10 cellular contexts compared by ENCODE assay signal in genomic region chr2:12554235-12555011, GRCh38.
DNase-seq lines count a peak whose midpoint lies in the region; ATAC-seq, FAIRE-seq and TF ChIP-seq lines count a peak whose summit lies in the region.
"Had no signal": no experiment of that assay in that cellular context is flagged by ENCODE, and none has a peak within 500 bp of the region (broad histone marks: within the 10 kb centered on the region; RNA-seq: fewer than 3 reads in every experiment).

No MANE protein-coding gene starts in this region.

- peak; percentile 10 for ATAC-seq in GM21390 (IDR thresholded peaks at IDR 0.05; ENCODE audit: unreplicated experiment)
- ATAC-seq in gastroesophageal sphincter: no peak

- H3K27me3 ChIP-seq in BE2C: no peaks in the 10 kb centered on the region
- H3K27me3 ChIP-seq in keratinocyte (ENCODE audit: control insufficient read depth, extremely low read depth, insufficient read depth, low read length): no peaks in the 10 kb centered on the region
- no peaks in the 10 kb centered on the region for H3K27me3 ChIP-seq in testis
- H3K27me3 ChIP-seq in gastroesophageal sphincter: no peaks in the 10 kb centered on the region

- TF ChIP-seq POLR2A in testis (IDR thresholded peaks at IDR 0.05) (no peak), gastroesophageal sphincter (IDR thresholded peaks at IDR 0.05) (no peak)

- DNase-seq in BE2C: peak; percentile 34
- DNase-seq in SHP77 treated with DMSO at 0.1 percent for 48 hours (lab: John Stamatoyannopoulos, UW): peak; percentile 45
- DNase-seq in keratinocyte (ENCODE audit: low read depth, low spot score): no peak
- no peak for DNase-seq in testis
- no peak for DNase-seq in NCI-H345 treated with DMSO at 0.1 percent for 48 hours (lab: John Stamatoyannopoulos, UW; ENCODE audit: unreplicated experiment)
- no peak for DNase-seq in RKO (ENCODE audit: low spot score)
- DNase-seq: effector CD4-positive, alpha-beta T cell had no signal

- H3K4me2 ChIP-seq in keratinocyte (ENCODE audit: control insufficient read depth, extremely low read depth, insufficient read depth, low read depth, low read length): peak overlapping the region; percentile 47

- H3K79me2 ChIP-seq in keratinocyte (ENCODE audit: control insufficient read depth, insufficient read depth, low read length): no peaks in the 10 kb centered on the region

- WGBS in testis, 2 donors: 84 to 85% methylated on average over 11 of the region's 11 CpGs
- 71 to 78% methylated on average over 9 to 11 of the region's 11 CpGs for WGBS in gastroesophageal sphincter (ENCODE audit: low coverage in 1 of 2), 2 donors

- no peak for TF ChIP-seq CTCF in BE2C (IDR thresholded peaks at IDR 0.05; ENCODE audit: low read depth, low read length)
- no peak for TF ChIP-seq CTCF in keratinocyte (optimal IDR thresholded peaks at IDR 0.05 in 1 of 3, IDR thresholded peaks at IDR 0.05 in 1 of 3, conservative IDR thresholded peaks at IDR 0.05 in 1 of 3; ENCODE audit: extremely low read depth in 1 of 3, insufficient read depth in 2 of 3, low read length in 3 of 3)
- TF ChIP-seq CTCF in testis (IDR thresholded peaks at IDR 0.05): no peak
- no peak for TF ChIP-seq CTCF in gastroesophageal sphincter (IDR thresholded peaks at IDR 0.05)

- H3K9me3 ChIP-seq in BE2C (no peaks in the 10 kb centered on the region), keratinocyte (ENCODE audit: control insufficient read depth, low read depth, low read length) (no peaks in the 10 kb centered on the region), testis (no peaks in the 10 kb centered on the region), gastroesophageal sphincter (no peaks in the 10 kb centered on the region)

- H3K4me3 ChIP-seq in BE2C (ENCODE audit: low read depth, low read length): no peak overlapping the region
- no peak overlapping the region for H3K4me3 ChIP-seq in keratinocyte (ENCODE audit: control insufficient read depth in 2 of 3, extremely low read depth in 1 of 3, insufficient read depth in 2 of 3, low read depth in 1 of 3, low read length in 3 of 3)
- no peak overlapping the region for H3K4me3 ChIP-seq in testis
- H3K4me3 ChIP-seq in gastroesophageal sphincter: no peak overlapping the region

- FAIRE-seq in keratinocyte (lab: Jason Lieb, UNC): no peak
- FAIRE-seq: D721Med had no signal

- dilution Hi-C loops in keratinocyte (cut with MboI; ENCODE audit: extremely low pct_ligation_motif_present, low sequenced_read_pairs): no loop called here

- H3K9ac ChIP-seq in keratinocyte (ENCODE audit: control insufficient read depth, extremely low read depth, insufficient read depth, low read length): no peak overlapping the region

- no peaks in the 10 kb centered on the region; the same call in 1 of the 2 replicates for H3K36me3 ChIP-seq in BE2C
- H3K36me3 ChIP-seq in keratinocyte (ENCODE audit: control insufficient read depth in 2 of 2, extremely low read depth in 1 of 2, insufficient read depth in 2 of 2, low read length in 2 of 2): no peaks in the 10 kb centered on the region
- H3K36me3 ChIP-seq in testis (ENCODE audit: low read depth, missing control alignments): no peaks in the 10 kb centered on the region
- H3K36me3 ChIP-seq in gastroesophageal sphincter: no peaks in the 10 kb centered on the region

- H3K9me1 ChIP-seq in keratinocyte (ENCODE audit: control insufficient read depth, extremely low read depth, insufficient read depth, low read length): no peaks in the 10 kb centered on the region

- intact Hi-C loops in testis (cut with DNase I; ENCODE audit: low total_unique reads): no loop called here

- TF ChIP-seq EP300 in gastroesophageal sphincter (IDR thresholded peaks at IDR 0.05): no peak

- H3K4me1 ChIP-seq in BE2C: peaks cover 34% of the 10 kb centered on the region
- H3K4me1 ChIP-seq in keratinocyte (ENCODE audit: control insufficient read depth, extremely low read depth, insufficient read depth, low read length): peaks cover 17% of the 10 kb centered on the region
- no peaks in the 10 kb centered on the region for H3K4me1 ChIP-seq in testis
- H3K4me1 ChIP-seq in gastroesophageal sphincter: peaks cover 0 to 10% (median 6%) of the 10 kb centered on the region in 3 donors

- no peaks in the 10 kb centered on the region for H4K20me1 ChIP-seq in keratinocyte (ENCODE audit: control insufficient read depth, extremely low read depth, insufficient read depth, low read length)

- no peak overlapping the region for H2AFZ ChIP-seq in keratinocyte (ENCODE audit: control insufficient read depth, low read length)

- H3K27ac ChIP-seq in keratinocyte (ENCODE audit: control insufficient read depth, insufficient read depth, low read length) (no peak overlapping the region), testis (no peak overlapping the region), gastroesophageal sphincter (no peak overlapping the region)

Comparison
In these comparisons a context has a peak if more than half of its experiments do, and no peak if none do; other contexts are left out.
1. DNase-seq: peak in BE2C (single experiment) and SHP77 treated with DMSO at 0.1 percent for 48 hours (single experiment); none in keratinocyte (single experiment), testis (single experiment), NCI-H345 treated with DMSO at 0.1 percent for 48 hours (single experiment) and RKO (single experiment).